In the genomic region with DNA sequence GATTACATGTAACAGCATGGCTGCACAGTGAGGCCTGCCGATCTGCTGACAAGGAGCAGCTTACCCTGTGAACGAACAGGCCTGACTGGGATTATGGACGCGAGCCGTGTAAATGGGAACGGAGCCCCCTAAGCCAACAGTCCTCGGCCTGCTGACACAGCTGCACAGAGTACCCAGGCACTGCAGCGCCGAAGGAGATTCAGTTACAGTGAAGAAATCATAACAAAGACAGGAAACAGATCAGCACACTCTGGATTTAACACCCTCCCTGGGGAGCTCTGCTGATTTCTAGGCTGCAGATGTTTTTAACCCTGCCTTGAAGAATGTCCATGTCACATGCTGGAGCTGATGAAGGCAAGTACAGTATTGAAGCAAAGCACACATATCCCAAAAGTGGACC, we compare ENCODE assay signal across 1 cellular context.
TF ChIP-seq lines count a peak whose summit lies in the region.

No MANE protein-coding gene starts in this region.

TF ChIP-seq in H1, 55 proteins besides CTCF, POLR2A, EP300 and RAD21:
- TF ChIP-seq EGR1 (IDR thresholded peaks at IDR 0.05; ENCODE audit: borderline replicate concordance, low read depth, low read length) = no peak
- TF ChIP-seq TCF12 (IDR thresholded peaks at IDR 0.05; ENCODE audit: low read depth, low read length) = no peak
- no peak for TF ChIP-seq POU5F1 (IDR thresholded peaks at IDR 0.05; ENCODE audit: low read depth, low read length)
- no peak for TF ChIP-seq NANOG (IDR thresholded peaks at IDR 0.05; ENCODE audit: insufficient read depth, low read depth, low read length, poor library complexity, severe bottlenecking)
- no peak for TF ChIP-seq CTBP2 (IDR thresholded peaks at IDR 0.05; ENCODE audit: borderline replicate concordance, insufficient read depth, insufficient read length, low read length)
- no peak for TF ChIP-seq SIX5 (IDR thresholded peaks at IDR 0.05; ENCODE audit: low read depth, low read length)
- TF ChIP-seq CREB1 (IDR thresholded peaks at IDR 0.05) = no peak
